ENCODE assay signal across 15 cellular contexts in the genomic region with DNA sequence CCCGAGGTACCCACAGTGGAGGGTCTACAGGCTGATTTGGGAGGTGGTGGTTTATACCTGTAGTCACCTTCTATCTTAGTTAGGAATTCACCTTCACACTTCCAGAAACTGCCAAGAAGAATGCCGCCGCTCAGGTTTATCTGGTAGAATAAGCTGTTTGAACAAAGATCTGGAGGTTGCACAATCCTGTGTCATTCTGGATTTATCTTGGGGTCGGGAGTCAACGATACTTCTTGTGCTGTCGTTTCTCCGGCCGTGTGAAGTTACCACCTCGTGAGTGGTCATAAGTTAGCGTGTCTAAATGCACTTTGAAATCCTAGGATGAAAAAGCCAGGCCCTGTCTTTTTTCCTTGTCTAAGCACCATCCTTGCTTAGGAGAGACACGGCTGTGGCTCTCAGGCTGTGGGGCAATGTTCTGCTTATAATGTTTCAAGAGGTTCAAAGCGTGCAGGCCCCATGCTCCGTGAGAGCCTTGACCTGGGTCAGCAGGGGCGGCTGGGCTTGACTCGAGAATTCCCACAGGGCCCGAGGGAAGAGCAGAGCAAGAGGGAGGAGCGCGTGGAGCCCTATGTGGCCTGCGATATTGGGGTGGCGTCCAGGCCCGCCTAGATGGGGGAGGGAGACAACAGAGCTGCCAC. TPM values are rescaled to one million over a fixed set of nuclear protein-coding genes. Genes with fewer than 3 reads are reported as not detected.
DNase-seq lines count a peak whose midpoint lies in the region; FAIRE-seq and TF ChIP-seq lines count a peak whose summit lies in the region.
"Had no signal": no experiment of that assay in that cellular context is flagged by ENCODE, and none has a peak within 500 bp of the region (broad histone marks: within the 10 kb centered on the region; RNA-seq: fewer than 3 reads in every experiment).

No MANE protein-coding gene starts in this region.

- H2BK120ac ChIP-seq in neuronal stem cell (ENCODE audit: low read depth, low read length) = no peak overlapping the region

- no peaks in the 10 kb centered on the region for H3K9me3 ChIP-seq in PC-9 (ENCODE audit: insufficient read depth, low read depth)
- H3K9me3 ChIP-seq in neuronal stem cell (replicated peaks in 1 of 2; ENCODE audit: control insufficient read depth in 2 of 2, insufficient read depth in 1 of 2, low read depth in 1 of 2, low read length in 2 of 2) = no peaks in the 10 kb centered on the region

- no peak overlapping the region for H3K9ac ChIP-seq in neuronal stem cell (ENCODE audit: low read depth, low read length, poor library complexity)

- FAIRE-seq in D721Med (lab: Jason Lieb, UNC) = no peak
- FAIRE-seq: RCC 7860 had no signal

- H2BK12ac ChIP-seq in neuronal stem cell (ENCODE audit: low read length) = no peak overlapping the region

- H3K27ac ChIP-seq in PC-9 = peak overlapping the region; percentile 86
- no peak overlapping the region for H3K27ac ChIP-seq in neuronal stem cell (replicated peaks; ENCODE audit: low read length)
- H3K27ac ChIP-seq: brain microvascular endothelial cell had no signal

- H3K4me2 ChIP-seq in PC-9 (peak overlapping the region; percentile 79), neuronal stem cell (ENCODE audit: insufficient read depth, low read length, poor library complexity, severe bottlenecking) (no peak overlapping the region)

- H3K4me1 ChIP-seq in PC-9 (replicated peaks; ENCODE audit: insufficient read depth) = peaks cover 56% of the 10 kb centered on the region
- no peaks in the 10 kb centered on the region for H3K4me1 ChIP-seq in neuronal stem cell (ENCODE audit: control insufficient read depth in 2 of 2, insufficient read depth in 1 of 2, low read depth in 1 of 2, low read length in 2 of 2)

- H4K8ac ChIP-seq in neuronal stem cell (ENCODE audit: low read depth, low read length) = no peak overlapping the region

- H3K14ac ChIP-seq in neuronal stem cell (ENCODE audit: low read length) = no peak overlapping the region

- H3K9me2 ChIP-seq in PC-9 (ENCODE audit: insufficient read depth) = no peaks in the 10 kb centered on the region

- POLR2A ChIA-PET in PC-9 (lab: Charles Lee; ENCODE audit: unreplicated experiment) = no interaction called here

- H3K27me3 ChIP-seq in PC-9 (ENCODE audit: insufficient read depth, low read depth) = no peaks in the 10 kb centered on the region
- H3K27me3 ChIP-seq in neuronal stem cell (ENCODE audit: control insufficient read depth in 3 of 3, insufficient read depth in 3 of 3, low read depth in 1 of 3, low read length in 3 of 3) = no peaks in the 10 kb centered on the region
- H3K27me3 ChIP-seq: brain microvascular endothelial cell had no signal

- no peak overlapping the region for H2BK5ac ChIP-seq in neuronal stem cell (ENCODE audit: low read length)

- peaks cover 35% of the 10 kb centered on the region for H3F3A ChIP-seq in PC-9 (ENCODE audit: insufficient read depth, low read depth)

- no CpG with 5 or more reads among the region's 21 CpGs for WGBS in neuronal stem cell (ENCODE audit: extremely low coverage in 2 of 2, insufficient read length in 2 of 2, insufficient replicate concordance in 1 of 2), 2 donors

- H3K36me3 ChIP-seq in PC-9 (ENCODE audit: low read depth) (no peaks in the 10 kb centered on the region), neuronal stem cell (replicated peaks in 1 of 2; ENCODE audit: control insufficient read depth in 2 of 2, insufficient read depth in 2 of 2, low read length in 2 of 2) (peaks cover 0 to 4% of the 10 kb centered on the region in 2 donors)
- H3K36me3 ChIP-seq: brain microvascular endothelial cell had no signal

- TF ChIP-seq CTCF in PC-9 (conservative IDR thresholded peaks at IDR 0.05) = no peak
- no peak for TF ChIP-seq CTCF in fibroblast of villous mesenchyme (IDR thresholded peaks at IDR 0.05; ENCODE audit: insufficient read depth, low read depth, low read length)
- no peak for TF ChIP-seq CTCF in D721Med (IDR thresholded peaks at IDR 0.05; ENCODE audit: insufficient read depth, missing control alignments)

- H3K79me2 ChIP-seq in PC-9 (ENCODE audit: low read depth) = no peaks in the 10 kb centered on the region; the same call in 1 of the 2 replicates

- BruUV-seq in PC-9 (replicated peaks; lab: Mats Ljungman, UMichigan) = no TSS peak

- peak overlapping the region; percentile 9 for H3K18ac ChIP-seq in neuronal stem cell (ENCODE audit: low read length)

- peak; percentile 61 for DNase-seq in ELF-1 (ENCODE audit: low read depth, low spot score)
- peak; percentile 82 to 98 for DNase-seq in PC-9
- DNase-seq in fibroblast of villous mesenchyme (ENCODE audit: low read depth) = peak; percentile 65
- no peak for DNase-seq in neuronal stem cell (ENCODE audit: low spot score)
- DNase-seq in D721Med (ENCODE audit: insufficient read length, low spot score) = no peak
- no peak for DNase-seq in hippocampal formation (lab: John Stamatoyannopoulos, UW)
- no peak for DNase-seq in CD1c-positive myeloid dendritic cell (ENCODE audit: extremely low spot score)
- DNase-seq in superior temporal gyrus (ENCODE audit: extremely low spot score) = no peak
- DNase-seq: activated CD8-positive, alpha-beta T cell treated with anti-CD3 and anti-CD28 coated beads, Interleukin-2, amount 10 ng/mL, durations not matched to agents 7 days and 5 days; AML-193; brain microvascular endothelial cell; NCI-H1436 treated with DMSO at 0.1 percent for 48 hours; stimulated activated CD4-positive, alpha-beta T cell treated with anti-CD3 and anti-CD28 coated beads, Interleukin-1b, Interleukin-23, amount 100 ng/mL, for 48 hours had no signal

- intact Hi-C loops in PC-9 (cut with micrococcal nuclease; ENCODE audit: unreplicated experiment) = loop anchor here (1.0 kb wide), 2 partner anchors 15 to 40 kb away; no protein-coding TSS in a partner anchor

- no peak overlapping the region for H2BK15ac ChIP-seq in neuronal stem cell (ENCODE audit: low read length)

- H3K4me3 ChIP-seq in PC-9 (peak overlapping the region; percentile 32; the same call in 1 of the 2 replicates), fibroblast of villous mesenchyme (ENCODE audit: low read depth, low read length) (no peak overlapping the region), neuronal stem cell (ENCODE audit: low read length in 2 of 2) (no peak overlapping the region)

- H2AFZ ChIP-seq in PC-9 (peak overlapping the region; percentile 40; the same call in 1 of the 2 replicates), neuronal stem cell (ENCODE audit: low read length) (no peak overlapping the region)

- H4K91ac ChIP-seq in neuronal stem cell (ENCODE audit: low read depth, low read length, poor library complexity) = no peak overlapping the region

- no peak overlapping the region for H3K23ac ChIP-seq in neuronal stem cell (ENCODE audit: low read depth, low read length, poor library complexity)

- H2AK5ac ChIP-seq in neuronal stem cell (ENCODE audit: low read depth, low read length) = no peak overlapping the region

- H4K20me1 ChIP-seq in PC-9 (ENCODE audit: insufficient read depth) = no peaks in the 10 kb centered on the region

- peaks cover 2% of the 10 kb centered on the region for H3K79me1 ChIP-seq in neuronal stem cell (ENCODE audit: low read depth, low read length)

- CTCF ChIA-PET in PC-9 (lab: Charles Lee) = no interaction called here

- no peak overlapping the region for H3K4ac ChIP-seq in neuronal stem cell (ENCODE audit: low read length)

RNA-seq across cellular contexts. Expression of a gene that starts 35.5 kb away (rescaled TPM):
- total RNA-seq in PC-9 (2021) (not detected in 2 replicates), fibroblast of villous mesenchyme (not detected in 2 replicates)
- not detected for polyA plus RNA-seq in neuronal stem cell (2013, experiment 1 of 2)
- polyA plus RNA-seq in neuronal stem cell (2013, experiment 2 of 2) = not detected
- total RNA-seq: activated CD8-positive, alpha-beta T cell treated with anti-CD3 and anti-CD28 coated beads, Interleukin-2, amount 10 ng/mL, durations not matched to agents 7 days and 5 days; pulmonary artery endothelial cell had no signal

RNA-seq across cellular contexts. Expression of a gene that starts 37.3 kb away (rescaled TPM):
- 25.9 and 41.1 TPM in 2 replicates for total RNA-seq in PC-9 (2021)
- 2.6 and 3.5 TPM in 2 replicates for total RNA-seq in fibroblast of villous mesenchyme
- polyA plus RNA-seq in neuronal stem cell (2013, experiment 1 of 2) = 12.5 TPM
- 12.7 TPM for polyA plus RNA-seq in neuronal stem cell (2013, experiment 2 of 2)

Comparison
In these comparisons a context has a peak if more than half of its experiments do, and no peak if none do; other contexts are left out.
1. DNase-seq: peak in ELF-1 (single experiment), PC-9 (2 of 2) and fibroblast of villous mesenchyme (single experiment); none in neuronal stem cell (single experiment), D721Med (single experiment), hippocampal formation (0 of 2), CD1c-positive myeloid dendritic cell (single experiment) and superior temporal gyrus (single experiment).